Comparison of ENCODE assay signal across 24 cellular contexts in genomic region chr3:87420171-87420570, GRCh38.
"Had no signal": no experiment of that assay in that cellular context is flagged by ENCODE, and none has a peak within 500 bp of the region (broad histone marks: within the 10 kb centered on the region; RNA-seq: fewer than 3 reads in every experiment).

No MANE protein-coding gene starts in this region.

- H2AFZ ChIP-seq: hepatocyte had no signal

- ATAC-seq: effector memory CD8-positive, alpha-beta T cell; foreskin keratinocyte; gastroesophageal sphincter; heart left ventricle; left lung; left ventricle myocardium superior; lower lobe of right lung; mucosa of descending colon had no signal

- H3K36me3 ChIP-seq: esophagus squamous epithelium, gastroesophageal sphincter, heart left ventricle, left lung, lower lobe of right lung had no signal

- H3K4me1 ChIP-seq: esophagus squamous epithelium, foreskin keratinocyte, gastroesophageal sphincter, heart left ventricle, left lung, lower lobe of right lung had no signal

- H3K4me2 ChIP-seq: hepatocyte had no signal

- H3K27ac ChIP-seq: coronary artery, dorsolateral prefrontal cortex, esophagus squamous epithelium, foreskin keratinocyte, gastroesophageal sphincter, heart left ventricle, hepatocyte, left lung, lower lobe of right lung had no signal

- H3K27me3 ChIP-seq: dorsolateral prefrontal cortex, esophagus squamous epithelium, foreskin keratinocyte, gastroesophageal sphincter, heart left ventricle, hepatocyte, left lung had no signal

- H3K79me2 ChIP-seq: hepatocyte had no signal

- H3K9me3 ChIP-seq: esophagus squamous epithelium, gastroesophageal sphincter, lower lobe of right lung had no signal

- H3K4me3 ChIP-seq: coronary artery, dorsolateral prefrontal cortex, esophagus squamous epithelium, gastroesophageal sphincter, heart left ventricle, hepatocyte, left lung, lower lobe of right lung, mucosa of descending colon had no signal

- DNase-seq: dermis blood vessel endothelial cell; dorsolateral prefrontal cortex; effector CD4-positive, alpha-beta T cell; effector memory CD8-positive, alpha-beta T cell; endodermal cell; esophagus squamous epithelium; foreskin keratinocyte; heart left ventricle; hypothalamus; immature natural killer cell; islet precursor cell; kidney; kidney glomerular epithelial cell; left lung; left ventricle myocardium superior; lower lobe of right lung; mesenchymal stem cell; mucosa of descending colon had no signal

- FAIRE-seq: colon, endometrium, frontal cortex, kidney had no signal
